Comparison of ENCODE assay signal across 15 cellular contexts in the genomic region with DNA sequence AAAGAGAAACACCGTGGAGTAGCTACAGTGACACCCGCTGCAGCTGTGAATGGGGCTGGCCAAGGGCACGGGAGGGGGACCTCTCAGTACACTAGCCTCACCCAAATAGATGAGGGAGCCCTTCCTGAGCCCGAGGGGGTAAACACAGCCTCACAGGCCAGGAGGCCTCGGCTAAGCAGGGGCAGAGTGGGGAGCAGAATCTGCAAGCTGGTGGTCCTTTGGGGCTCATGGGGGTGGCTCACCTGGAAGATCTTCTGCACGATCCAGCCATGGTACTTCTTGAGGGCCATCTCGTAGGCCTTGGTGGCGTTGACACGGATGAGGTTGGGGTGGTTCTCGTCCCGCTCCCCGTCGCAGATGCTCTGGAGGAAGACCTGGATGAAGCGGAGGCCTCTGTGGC. TPM values are rescaled to one million over a fixed set of nuclear protein-coding genes. Genes with fewer than 3 reads are reported as not detected.
DNase-seq lines count a peak whose midpoint lies in the region; ATAC-seq and TF ChIP-seq lines count a peak whose summit lies in the region.
"Had no signal": no experiment of that assay in that cellular context is flagged by ENCODE, and none has a peak within 500 bp of the region (broad histone marks: within the 10 kb centered on the region; RNA-seq: fewer than 3 reads in every experiment).

No MANE protein-coding gene starts in this region.

- H3K36me3 Mint-ChIP-seq in neural crest cell (ENCODE audit: low read depth) (no peaks in the 10 kb centered on the region), Caco-2 (ENCODE audit: insufficient read depth, unreplicated experiment) (peaks cover 5% of the 10 kb centered on the region)

- H2AK5ac ChIP-seq in trophoblast cell (ENCODE audit: low read length) = no peak overlapping the region

- no peak overlapping the region for H2BK12ac ChIP-seq in trophoblast cell (ENCODE audit: low read length)

- no peaks in the 10 kb centered on the region for H3K79me1 ChIP-seq in trophoblast cell (ENCODE audit: low read length)

- no peak overlapping the region for H4K12ac ChIP-seq in trophoblast cell (ENCODE audit: low read depth, low read length)

- H3K4me2 ChIP-seq in trophoblast cell (ENCODE audit: low read length) = no peak overlapping the region

- peak overlapping the region; percentile 49 for H3K4me3 ChIP-seq in trophoblast cell (ENCODE audit: low read depth, low read length)
- H3K4me3 ChIP-seq in Caco-2 (ENCODE audit: low read depth, low read length) = no peak overlapping the region
- H3K4me3 ChIP-seq: GM23248 had no signal

- no peaks in the 10 kb centered on the region for H3K79me2 ChIP-seq in trophoblast cell (ENCODE audit: control insufficient read depth, insufficient read depth, low read length, poor library complexity)

- no peaks in the 10 kb centered on the region for H3K9me3 ChIP-seq in trophoblast cell (ENCODE audit: insufficient read depth, low read depth, low read length)
- H3K9me3 ChIP-seq in Caco-2 = no peaks in the 10 kb centered on the region

- no peak overlapping the region for H3K18ac ChIP-seq in trophoblast cell (ENCODE audit: low read length)

- no CpG with 5 or more reads among the region's 14 CpGs for WGBS in trophoblast cell (ENCODE audit: extremely low coverage, insufficient coverage, insufficient read length)

- H2BK5ac ChIP-seq in trophoblast cell (ENCODE audit: low read depth, low read length, poor library complexity) = no peak overlapping the region

- no peak overlapping the region for H3K4me3 Mint-ChIP-seq in neural crest cell
- no peak overlapping the region for H3K4me3 Mint-ChIP-seq in Caco-2 (ENCODE audit: unreplicated experiment)
- H3K4me3 Mint-ChIP-seq: CD4-positive, alpha-beta memory T cell had no signal

- BruUV-seq in Caco-2 (replicated peaks; lab: Mats Ljungman, UMichigan) = no TSS peak

- H3K27ac Mint-ChIP-seq in neural crest cell (ENCODE audit: unreplicated experiment) (peak overlapping the region; percentile 50), Caco-2 (ENCODE audit: unreplicated experiment) (no peak overlapping the region)
- H3K27ac Mint-ChIP-seq: CD4-positive, alpha-beta memory T cell had no signal

- H3K4me1 Mint-ChIP-seq in neural crest cell (peaks cover 4% of the 10 kb centered on the region), Caco-2 (ENCODE audit: low read depth, unreplicated experiment) (no peaks in the 10 kb centered on the region)

- H3K9me3 Mint-ChIP-seq in neural crest cell (no peaks in the 10 kb centered on the region), Caco-2 (ENCODE audit: unreplicated experiment) (no peaks in the 10 kb centered on the region)
- H3K9me3 Mint-ChIP-seq: CD4-positive, alpha-beta memory T cell had no signal

- no peak overlapping the region for H3K4ac ChIP-seq in trophoblast cell (ENCODE audit: low read depth, low read length)

- H3K27me3 ChIP-seq in trophoblast cell (ENCODE audit: insufficient read depth, low read length) = no peaks in the 10 kb centered on the region
- H3K27me3 ChIP-seq in Caco-2 (replicated peaks; ENCODE audit: control insufficient read depth, insufficient read depth, low read length) = no peaks in the 10 kb centered on the region

- H3K14ac ChIP-seq in trophoblast cell (ENCODE audit: low read length) = no peak overlapping the region

- no peak for DNase-seq in neural crest cell (ENCODE audit: low read depth, low spot score)
- DNase-seq in trophoblast cell = no peak
- DNase-seq in substantia nigra (lab: John Stamatoyannopoulos, UW) = no peak
- DNase-seq in Caco-2 = no peak
- no peak for DNase-seq in stimulated activated naive CD8-positive, alpha-beta T cell treated with anti-CD3 and anti-CD28 coated beads, Interleukin-15, Interleukin-2, amounts not matched to agents 100 U/mL and 50 U/mL, for 24 hours
- DNase-seq in RKO (ENCODE audit: low spot score) = no peak
- DNase-seq: C1 segment of cervical spinal cord; CD4-positive, alpha-beta memory T cell; COR-L47; DMS153; DND-41; GM23248; H7; HCEC 1CT had no signal

- H3K27me3 Mint-ChIP-seq in neural crest cell (ENCODE audit: low read depth) (no peaks in the 10 kb centered on the region), Caco-2 (ENCODE audit: insufficient read depth, unreplicated experiment) (no peaks in the 10 kb centered on the region)
- H3K27me3 Mint-ChIP-seq: CD4-positive, alpha-beta memory T cell had no signal

- H3K36me3 ChIP-seq in trophoblast cell (ENCODE audit: control insufficient read depth in 1 of 2, insufficient read depth in 2 of 2, low read length in 2 of 2) (peaks cover 13 to 17% of the 10 kb centered on the region in 2 experiments), Caco-2 (ENCODE audit: control insufficient read depth, insufficient read depth, low read length) (0 out of 2 replicates have a peak, but pooled peaks cover 1% of the 10 kb centered on the region)

- no peaks in the 10 kb centered on the region for H3K4me1 ChIP-seq in trophoblast cell (ENCODE audit: control insufficient read depth in 1 of 2, insufficient read depth in 2 of 2, low read length in 2 of 2)
- no peaks in the 10 kb centered on the region for H3K4me1 ChIP-seq in Caco-2

- no peak overlapping the region for H2AFZ ChIP-seq in trophoblast cell (ENCODE audit: insufficient read depth, low read length, poor library complexity)
- H2AFZ ChIP-seq: GM23248 had no signal

- no peak overlapping the region for H2BK120ac ChIP-seq in trophoblast cell (ENCODE audit: insufficient read depth, low read length, poor library complexity)

- POLR2A ChIA-PET in Caco-2 (lab: Charles Lee) = no interaction called here

- intact Hi-C loops in Caco-2 (cut with micrococcal nuclease; ENCODE audit: unreplicated experiment) = no loop called here

- TF ChIP-seq CTCF in neural crest cell (conservative IDR thresholded peaks at IDR 0.05) (no peak), Caco-2 (IDR thresholded peaks at IDR 0.05; ENCODE audit: insufficient read depth in 1 of 2, low read depth in 1 of 2, low read length in 1 of 2, severe bottlenecking in 1 of 2, unreplicated experiment in 1 of 2) (no peak)

- no peak overlapping the region for H4K8ac ChIP-seq in trophoblast cell (ENCODE audit: low read depth, low read length)

- H3K23ac ChIP-seq in trophoblast cell (ENCODE audit: low read length) = no peak overlapping the region

- ATAC-seq in stimulated activated naive CD8-positive, alpha-beta T cell treated with anti-CD3 and anti-CD28 coated beads, Interleukin-15, Interleukin-2, amounts not matched to agents 100 U/mL and 50 U/mL, for 24 hours = no peak

- no peak overlapping the region for H4K91ac ChIP-seq in trophoblast cell (ENCODE audit: low read depth, low read length)

- no peak overlapping the region for H3K9ac ChIP-seq in trophoblast cell (ENCODE audit: low read length)
- H3K9ac ChIP-seq: GM23248 had no signal

- H3K27ac ChIP-seq in trophoblast cell (ENCODE audit: low read depth, low read length) = no peak overlapping the region
- H3K27ac ChIP-seq in substantia nigra (ENCODE audit: low read depth, low read length, poor library complexity, severe bottlenecking) = peak overlapping the region; percentile 70
- H3K27ac ChIP-seq: GM23248 had no signal

- CTCF ChIA-PET in Caco-2 (lab: Charles Lee) = no interaction called here

RNA-seq across cellular contexts. Expression of a gene that starts 22.2 kb away (rescaled TPM):
- 3.5 and 3.7 TPM in 2 replicates for total RNA-seq in neural crest cell
- 4.6 TPM in 2 replicates for polyA plus RNA-seq in trophoblast cell (2013)
- not detected in 2 replicates for total RNA-seq in Caco-2 (2022)
- total RNA-seq: A172 had no signal
- polyA plus RNA-seq: CD4-positive, alpha-beta memory T cell had no signal

RNA-seq across cellular contexts. Expression of a gene that starts 25.0 kb away (rescaled TPM):
- total RNA-seq in neural crest cell (32.0 and 34.0 TPM in 2 replicates), Caco-2 (2022) (12.2 and 14.9 TPM in 2 replicates)
- polyA plus RNA-seq in trophoblast cell (2013) = 20.7 and 21.0 TPM in 2 replicates

RNA-seq across cellular contexts. Expression of a gene that starts 44.7 kb away (rescaled TPM):
- total RNA-seq in neural crest cell (27.6 and 31.4 TPM in 2 replicates), Caco-2 (2022) (17.7 and 19.5 TPM in 2 replicates)
- 5.9 and 6.2 TPM in 2 replicates for polyA plus RNA-seq in trophoblast cell (2013)
